Comparison of ENCODE assay signal across 8 cellular contexts in the genomic region with DNA sequence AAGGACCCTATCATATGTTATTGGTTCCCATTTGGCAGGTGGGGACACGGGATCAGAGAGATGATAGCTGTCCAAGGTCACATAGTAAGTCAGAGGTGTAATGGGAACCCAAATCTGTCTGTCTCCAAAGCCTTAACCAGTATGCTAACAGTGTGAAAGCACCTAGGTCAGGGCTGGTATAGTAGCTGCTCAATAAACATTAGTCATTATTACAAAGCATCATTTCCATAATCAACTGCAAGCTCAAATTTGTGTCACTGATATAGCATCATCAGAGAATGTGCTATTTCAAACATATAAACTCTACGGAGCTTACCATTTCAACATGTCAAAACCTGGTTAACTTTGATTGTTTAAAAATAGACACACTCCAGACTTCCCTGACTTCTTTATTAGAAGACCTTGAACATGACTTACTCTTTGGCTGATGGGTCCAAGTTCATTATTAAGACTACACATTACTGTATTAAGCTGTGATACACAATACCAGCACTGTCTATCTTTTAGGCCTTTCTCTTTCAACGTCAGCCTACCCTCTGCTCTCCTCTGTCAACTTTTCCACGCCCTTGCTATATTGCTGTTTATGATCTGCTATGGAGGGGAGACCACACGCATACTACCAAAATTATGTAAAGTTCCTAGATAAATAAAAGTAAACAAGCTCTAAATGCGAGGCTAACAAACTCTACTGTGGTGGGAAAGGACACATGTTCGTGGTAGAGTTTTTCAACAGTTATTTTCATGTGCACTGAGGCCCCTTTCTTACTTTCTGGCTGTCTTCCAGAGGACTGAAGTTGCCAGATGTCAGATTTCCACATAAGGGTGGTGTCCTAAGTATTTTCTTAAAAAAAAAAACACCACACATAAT. TPM values are rescaled to one million over a fixed set of nuclear protein-coding genes. Genes with fewer than 3 reads are reported as not detected.
DNase-seq lines count a peak whose midpoint lies in the region; TF ChIP-seq lines count a peak whose summit lies in the region.

No MANE protein-coding gene starts in this region.

- 14 to 24% (median 19%) methylated on average over 7 of the region's 7 CpGs for WGBS in ovary, 3 donors

- H3K9me2 ChIP-seq in DOHH2 (replicated peaks; ENCODE audit: control insufficient read depth, low read length): no peaks in the 10 kb centered on the region

- H3K4me3 ChIP-seq in DOHH2 (ENCODE audit: low read length) (peak overlapping the region; percentile 66), ovary (no peak overlapping the region)

- H4K20me1 ChIP-seq in DOHH2 (ENCODE audit: control insufficient read depth, insufficient read depth, low read depth, low read length): no peaks in the 10 kb centered on the region

- peaks cover 27% of the 10 kb centered on the region for H3F3A ChIP-seq in DOHH2 (ENCODE audit: control insufficient read depth, insufficient read depth)

- no peaks in the 10 kb centered on the region for H3K27me3 ChIP-seq in DOHH2 (ENCODE audit: control insufficient read depth, low read length)
- H3K27me3 ChIP-seq in ovary: no peaks in the 10 kb centered on the region

- H3K79me2 ChIP-seq in DOHH2 (ENCODE audit: control insufficient read depth, low read length): peaks cover 99% of the 10 kb centered on the region

- no peak for TF ChIP-seq POLR2A in ovary (IDR thresholded peaks at IDR 0.05)

- DNase-seq in NCI-H446 treated with DMSO at 0.1 percent for 48 hours (lab: John Stamatoyannopoulos, UW) (peak; percentile 14), epidermal melanocyte (ENCODE audit: insufficient read length, low spot score) (peak; percentile 55), ovary (peak in 2 of 5 donors; percentile 33 to 58), SHP77 (lab: John Stamatoyannopoulos, UW) (no peak), A172 (ENCODE audit: low spot score) (no peak), DMS53 (lab: John Stamatoyannopoulos, UW) (no peak)
- no peak for DNase-seq in activated CD4-positive, alpha-beta T cell treated with anti-CD3 and anti-CD28 coated beads for 1 hour

- TF ChIP-seq CTCF in DOHH2 (IDR thresholded peaks at IDR 0.05; ENCODE audit: low read depth, low read length, poor library complexity, severe bottlenecking): no peak
- no peak for TF ChIP-seq CTCF in ovary (IDR thresholded peaks at IDR 0.05)

- H3K36me3 ChIP-seq in DOHH2 (ENCODE audit: control insufficient read depth, low read length): peaks cover 47% of the 10 kb centered on the region
- no peaks in the 10 kb centered on the region for H3K36me3 ChIP-seq in ovary

- no peaks in the 10 kb centered on the region for H3K9me3 ChIP-seq in DOHH2 (ENCODE audit: control insufficient read depth, insufficient read depth, low read length)
- no peaks in the 10 kb centered on the region for H3K9me3 ChIP-seq in ovary

- peaks cover 80% of the 10 kb centered on the region for H3K4me1 ChIP-seq in DOHH2 (ENCODE audit: control insufficient read depth, low read length)
- peaks cover 14% of the 10 kb centered on the region for H3K4me1 ChIP-seq in ovary (ENCODE audit: insufficient read depth)

- H3K4me2 ChIP-seq in DOHH2 (ENCODE audit: low read length): peak overlapping the region; percentile 91

- H3K27ac ChIP-seq in DOHH2 (ENCODE audit: low read depth, low read length) (peak overlapping the region; percentile 97), ovary (peak overlapping the region; percentile 7 to 71)

- intact Hi-C loops in ovary (cut with DNase I): no loop called here

- TF ChIP-seq EP300 in ovary (IDR thresholded peaks at IDR 0.05): no peak

RNA-seq across cellular contexts. Expression of a gene that starts 33.6 kb away (rescaled TPM):
- 10 to 100 TPM; 10.8 to 25.4 (median 20.3) TPM for total RNA-seq in ovary
- 10 to 100 TPM; 12.9 to 23.1 TPM for polyA plus RNA-seq in ovary
- 14.4 and 17.4 TPM in 2 replicates for total RNA-seq in A172 (2014; rRNA removed; shearing (Covaris generic))

Comparison
In these comparisons a context has a peak if more than half of its experiments do, and no peak if none do; other contexts are left out.
1. DNase-seq: peak in NCI-H446 treated with DMSO at 0.1 percent for 48 hours (single experiment) and epidermal melanocyte (single experiment); none in SHP77 (0 of 2), A172 (single experiment), activated CD4-positive, alpha-beta T cell treated with anti-CD3 and anti-CD28 coated beads for 1 hour (single experiment) and DMS53 (single experiment).